ENCODE assay signal across 16 cellular contexts in the genomic region with DNA sequence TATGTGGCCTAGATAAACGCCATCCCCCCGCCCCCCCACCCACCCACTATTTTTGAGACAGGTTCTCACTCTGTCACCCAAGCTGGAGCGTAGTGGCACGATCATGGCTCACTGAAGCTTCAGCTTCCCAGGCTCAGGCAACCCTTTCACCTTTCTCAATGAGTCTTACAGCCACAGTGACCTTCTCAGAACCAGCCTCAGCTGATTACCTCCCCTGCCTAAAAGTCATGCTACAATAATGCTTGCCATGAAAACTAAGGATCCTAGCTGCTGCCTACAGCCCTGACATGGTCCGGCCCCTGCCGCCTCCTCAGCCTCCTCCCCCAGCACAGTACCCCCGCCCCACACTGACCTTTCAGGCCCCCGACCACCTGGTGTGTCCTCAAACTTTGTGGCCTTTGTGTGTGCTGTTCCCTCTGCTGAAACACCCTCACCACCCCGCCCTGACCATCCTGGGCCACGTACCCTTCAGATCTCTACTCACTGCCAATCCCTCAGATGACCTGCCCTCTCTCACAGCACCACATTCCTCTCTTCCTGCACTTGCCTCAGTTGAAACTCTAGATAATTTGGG. TPM values are rescaled to one million over a fixed set of nuclear protein-coding genes. Genes with fewer than 3 reads are reported as not detected.
DNase-seq lines count a peak whose midpoint lies in the region; TF ChIP-seq lines count a peak whose summit lies in the region.
"Had no signal": no experiment of that assay in that cellular context is flagged by ENCODE, and none has a peak within 500 bp of the region (broad histone marks: within the 10 kb centered on the region; RNA-seq: fewer than 3 reads in every experiment).

No MANE protein-coding gene starts in this region.

- H2BK12ac ChIP-seq in neuronal stem cell (ENCODE audit: low read length) = no peak overlapping the region

- no peaks in the 10 kb centered on the region for H3K79me1 ChIP-seq in neuronal stem cell (ENCODE audit: low read depth, low read length)

- no peak overlapping the region for H2AFZ ChIP-seq in neuronal stem cell (ENCODE audit: low read length)

- H3K27me3 ChIP-seq in neuronal stem cell (ENCODE audit: control insufficient read depth in 3 of 3, insufficient read depth in 3 of 3, low read depth in 1 of 3, low read length in 3 of 3) (no peaks in the 10 kb centered on the region), H7 (ENCODE audit: control insufficient read depth, insufficient read depth, low read length) (no peaks in the 10 kb centered on the region)

- no peak overlapping the region for H3K9ac ChIP-seq in neuronal stem cell (ENCODE audit: low read depth, low read length, poor library complexity)

- H3K9me3 ChIP-seq in neuronal stem cell (replicated peaks in 1 of 2; ENCODE audit: control insufficient read depth in 2 of 2, insufficient read depth in 1 of 2, low read depth in 1 of 2, low read length in 2 of 2) = no peaks in the 10 kb centered on the region

- TF ChIP-seq CTCF in fibroblast of villous mesenchyme (IDR thresholded peaks at IDR 0.05; ENCODE audit: insufficient read depth, low read depth, low read length) = no peak

- H2BK120ac ChIP-seq in neuronal stem cell (ENCODE audit: low read depth, low read length) = no peak overlapping the region

- H3K14ac ChIP-seq in neuronal stem cell (ENCODE audit: low read length) = no peak overlapping the region

- H4K8ac ChIP-seq in neuronal stem cell (ENCODE audit: low read depth, low read length) = no peak overlapping the region

- H3K36me3 ChIP-seq in neuronal stem cell (replicated peaks in 1 of 2; ENCODE audit: control insufficient read depth in 2 of 2, insufficient read depth in 2 of 2, low read length in 2 of 2) = no peaks in the 10 kb centered on the region
- H3K36me3 ChIP-seq in H7 (replicated peaks; ENCODE audit: control insufficient read depth, insufficient read depth, low read length) = no peaks in the 10 kb centered on the region

- H2AK5ac ChIP-seq in neuronal stem cell (ENCODE audit: low read depth, low read length) = no peak overlapping the region

- no peak overlapping the region for H3K4me2 ChIP-seq in neuronal stem cell (ENCODE audit: insufficient read depth, low read length, poor library complexity, severe bottlenecking)

- peak overlapping the region; percentile 51 for H3K18ac ChIP-seq in neuronal stem cell (ENCODE audit: low read length)

- no peak overlapping the region for H3K23ac ChIP-seq in neuronal stem cell (ENCODE audit: low read depth, low read length, poor library complexity)

- H2BK5ac ChIP-seq in neuronal stem cell (ENCODE audit: low read length) = no peak overlapping the region

- no peak overlapping the region for H3K4ac ChIP-seq in neuronal stem cell (ENCODE audit: low read length)

- no peak overlapping the region for H2BK15ac ChIP-seq in neuronal stem cell (ENCODE audit: low read length)

- H3K4me1 ChIP-seq in neuronal stem cell (ENCODE audit: control insufficient read depth in 2 of 2, insufficient read depth in 1 of 2, low read depth in 1 of 2, low read length in 2 of 2) = peaks cover under 1 to 4% of the 10 kb centered on the region in 2 donors

- WGBS in neuronal stem cell (ENCODE audit: extremely low coverage in 2 of 2, insufficient read length in 2 of 2, insufficient replicate concordance in 1 of 2), 2 donors = no CpG with 5 or more reads among the region's 10 CpGs

- DNase-seq in NCI-H226 (peak; percentile 46), fibroblast of villous mesenchyme (ENCODE audit: low read depth) (peak; percentile 33), neuronal stem cell (ENCODE audit: low spot score) (no peak), NCI-H446 treated with DMSO at 0.1 percent for 48 hours (lab: John Stamatoyannopoulos, UW) (no peak), H7 (no peak), COLO829 (ENCODE audit: low spot score) (no peak)
- no peak for DNase-seq in stimulated activated CD4-positive, alpha-beta T cell treated with anti-CD3 and anti-CD28 coated beads, Interleukin-2, amount 100 ng/mL, for 24 hours
- DNase-seq: ACHN, AML-193, NCI-H1930, NCI-H526, PC-3, RPMI8226, SIG-M5 had no signal

- H3K4me3 ChIP-seq in fibroblast of villous mesenchyme (ENCODE audit: low read depth, low read length) (no peak overlapping the region), neuronal stem cell (ENCODE audit: low read length in 2 of 2) (peak overlapping the region in 1 of 2 donors; percentile 71), H7 (ENCODE audit: insufficient read depth, low read depth, low read length) (no peak overlapping the region)
- H3K4me3 ChIP-seq: K562 had no signal

- H3K27ac ChIP-seq in neuronal stem cell (replicated peaks; ENCODE audit: low read length) = no peak overlapping the region
- H3K27ac ChIP-seq: C4-2B had no signal

- no peak overlapping the region for H4K91ac ChIP-seq in neuronal stem cell (ENCODE audit: low read depth, low read length, poor library complexity)

RNA-seq across cellular contexts. Expression of a gene that starts 31.3 kb away (rescaled TPM):
- total RNA-seq in fibroblast of villous mesenchyme = not detected in 2 replicates
- polyA plus RNA-seq in neuronal stem cell (2013, experiment 1 of 2) = 0.04 TPM
- 0.07 TPM for polyA plus RNA-seq in neuronal stem cell (2013, experiment 2 of 2)
- total RNA-seq in H7 (2014; rRNA removed; shearing (Covaris generic)) = not detected in 2 replicates

RNA-seq across cellular contexts. Expression of a gene that starts 35.5 kb away (rescaled TPM):
- total RNA-seq in fibroblast of villous mesenchyme = not detected in 2 replicates
- polyA plus RNA-seq in neuronal stem cell (2013, experiment 1 of 2) = 0.01 TPM
- 0.03 TPM for polyA plus RNA-seq in neuronal stem cell (2013, experiment 2 of 2)
- total RNA-seq in H7 (2014; rRNA removed; shearing (Covaris generic)) = not detected in 2 replicates
- total RNA-seq: K562, PC-3 had no signal
- polyA plus RNA-seq: K562 had no signal

Comparison
In these comparisons a context has a peak if more than half of its experiments do, and no peak if none do; other contexts are left out.
1. DNase-seq: peak in NCI-H226 (single experiment) and fibroblast of villous mesenchyme (single experiment); none in neuronal stem cell (single experiment), stimulated activated CD4-positive, alpha-beta T cell treated with anti-CD3 and anti-CD28 coated beads, Interleukin-2, amount 100 ng/mL, for 24 hours (0 of 2), NCI-H446 treated with DMSO at 0.1 percent for 48 hours (single experiment), H7 (single experiment) and COLO829 (single experiment).